7 cellular contexts compared by ENCODE assay signal in the genomic region with DNA sequence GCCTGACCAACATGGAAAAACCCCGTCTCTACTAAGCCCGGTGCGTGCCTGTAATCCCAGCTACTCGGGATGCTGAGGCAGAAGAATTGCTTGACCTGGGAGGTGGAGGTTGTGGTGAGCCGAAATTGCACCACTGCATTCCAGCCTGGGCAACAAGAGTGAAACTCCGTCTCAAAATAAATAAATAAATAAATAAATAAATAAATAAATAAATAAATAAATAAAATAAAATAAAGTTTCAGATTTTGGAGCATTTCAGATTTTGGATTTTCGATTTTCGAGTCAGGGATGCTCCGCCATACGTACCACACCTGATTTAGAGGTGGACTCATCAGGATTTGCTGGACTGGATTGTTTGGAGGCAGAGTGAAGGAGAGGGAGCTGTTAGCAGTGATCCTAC. TPM values are rescaled to one million over a fixed set of nuclear protein-coding genes. Genes with fewer than 3 reads are reported as not detected.
"Had no signal": no experiment of that assay in that cellular context is flagged by ENCODE, and none has a peak within 500 bp of the region (broad histone marks: within the 10 kb centered on the region; RNA-seq: fewer than 3 reads in every experiment).

No MANE protein-coding gene starts in this region.

RNA-seq across cellular contexts. Expression of gene PASD1, which starts 3.4 kb away (rescaled TPM):
- polyA plus RNA-seq: naive thymus-derived CD8-positive, alpha-beta T cell; neural cell; pancreas; right cardiac atrium; sigmoid colon; small intestine; spleen had no signal
